Comparison of ENCODE assay signal across 8 cellular contexts in the genomic region with DNA sequence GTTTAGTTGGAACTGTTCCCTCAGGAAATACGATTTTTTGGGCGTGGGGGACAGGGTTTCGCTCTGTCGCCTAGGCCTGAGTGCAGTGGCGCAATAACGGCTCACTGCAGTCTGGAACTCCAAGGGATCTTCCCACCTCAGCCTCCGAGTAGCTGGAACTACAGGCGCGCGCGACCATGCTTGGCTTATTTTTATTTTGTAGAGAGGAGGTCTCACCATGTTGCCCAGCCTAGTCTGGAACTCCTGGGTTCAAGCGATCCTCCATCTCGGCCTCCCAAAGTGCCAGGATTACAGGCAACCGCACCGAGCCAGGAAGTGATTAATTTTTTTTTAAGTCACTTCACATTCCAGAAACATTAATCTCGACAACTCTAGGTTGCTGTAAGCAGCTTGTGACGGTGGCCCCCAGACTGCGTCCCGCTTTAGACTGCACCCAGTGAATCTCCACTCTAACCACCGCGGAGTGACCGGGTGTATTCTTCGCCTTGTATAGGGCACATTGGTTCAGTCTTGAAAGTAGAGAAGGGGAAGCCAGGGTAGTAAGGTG. TPM values are rescaled to one million over a fixed set of nuclear protein-coding genes. Genes with fewer than 3 reads are reported as not detected.
A peak's percentile ranks its signal among the peaks of the same experiment; 100 is the strongest.
DNase-seq lines count a peak whose midpoint lies in the region; ATAC-seq, FAIRE-seq and TF ChIP-seq lines count a peak whose summit lies in the region.

No MANE protein-coding gene starts in this region.

- DNase-seq in A673 (ENCODE audit: low spot score) (no peak), HFFc6 (no peak), left cardiac atrium (peak; percentile 49), sciatic nerve (ENCODE audit: low spot score) (no peak), frontal cortex (ENCODE audit: low spot score in 2 of 2) (no peak)
- peak; percentile 18 for DNase-seq in activated naive CD4-positive, alpha-beta T cell treated with anti-CD3 and anti-CD28 coated beads, Interleukin-2, amount 50 U/mL, for 16 hours
- no peak for DNase-seq in stimulated activated naive CD4-positive, alpha-beta T cell treated with Interleukin-2 at 50 U/mL for 16 hours (lab: John Stamatoyannopoulos, UW)

- peak overlapping the region; percentile 96 for H3K27ac Mint-ChIP-seq in HFFc6

- peak overlapping the region; percentile 86 for H3K4me3 ChIP-seq in A673 (ENCODE audit: low read depth, low read length, poor library complexity, severe bottlenecking)

- H3K4me1 Mint-ChIP-seq in HFFc6 (ENCODE audit: low read depth): peaks cover 26% of the 10 kb centered on the region

- TF ChIP-seq CTCF in A673 (conservative IDR thresholded peaks at IDR 0.05; ENCODE audit: low read depth, low read length) (no peak), HFFc6 (IDR thresholded peaks at IDR 0.05) (no peak)

- intact Hi-C loops in A673 (cut with micrococcal nuclease; ENCODE audit: unreplicated experiment) (loop anchor here (2.0 kb wide), 1 partner anchor 119 kb away; the partner anchor contains the start of genes FANCM and FKBP3), left cardiac atrium (cut with DNase I) (loop anchor here in 1 of 2 donors (5.0 kb wide), 1 partner anchor 342 kb away; no protein-coding TSS in a partner anchor), sciatic nerve (cut with DNase I) (no loop called here)

- peaks cover 16% of the 10 kb centered on the region for H3K9me3 Mint-ChIP-seq in HFFc6

- peak overlapping the region; percentile 87 for H3K27ac ChIP-seq in A673 (ENCODE audit: low read depth, low read length, poor library complexity, severe bottlenecking)

- TSS peak; percentile 95 for BruUV-seq in A673 (replicated peaks; lab: Mats Ljungman, UMichigan)

- ATAC-seq in left cardiac atrium (peak; percentile 12 to 22), sciatic nerve (peak; percentile 35), GM21723 (IDR thresholded peaks at IDR 0.05; ENCODE audit: unreplicated experiment) (no peak)

- H3K4me1 ChIP-seq in A673 (ENCODE audit: insufficient read depth, low read length, poor library complexity, severe bottlenecking): peaks cover 10% of the 10 kb centered on the region

- POLR2A ChIA-PET in A673 (lab: Charles Lee; ENCODE audit: low non-redundant PET): no interaction called here

- no peaks in the 10 kb centered on the region for H3K27me3 ChIP-seq in A673 (replicated peaks; ENCODE audit: insufficient read depth, low read depth, low read length, poor library complexity)

- CTCF ChIA-PET in A673 (lab: Charles Lee): interaction anchor here (0.9 kb wide), 1 partner anchor 15 kb away, joined by 7 read pairs; no protein-coding TSS in a partner anchor

- no peaks in the 10 kb centered on the region for H3K36me3 ChIP-seq in A673 (ENCODE audit: insufficient read depth, low read length, poor library complexity, severe bottlenecking)

- FAIRE-seq in frontal cortex (lab: Jason Lieb, UNC): no peak

- peaks cover 1% of the 10 kb centered on the region for H3K27me3 Mint-ChIP-seq in HFFc6 (ENCODE audit: insufficient read depth)

- H3K9me3 ChIP-seq in A673 (ENCODE audit: low read depth, low read length, poor library complexity, severe bottlenecking): peaks cover 13% of the 10 kb centered on the region

- H3K36me3 Mint-ChIP-seq in HFFc6 (ENCODE audit: low read depth): peaks cover 12% of the 10 kb centered on the region; the same call in 1 of the 2 replicates

- peak overlapping the region; percentile 93 for H3K4me3 Mint-ChIP-seq in HFFc6

RNA-seq across cellular contexts. Expression of gene MIS18BP1, which starts 0.8 kb away (rescaled TPM):
- 61.0 and 63.0 TPM in 2 replicates for total RNA-seq in A673 (2021)
- 10 to 100 TPM; 12.0 to 19.2 (median 18.2) TPM for total RNA-seq in HFFc6 (2021; fragmentation: NEBNext Ultra II Directional; extraction: Animal tissue kit (Norgen Biotek cat#: 25700))
- 1 to 10 TPM; 7.1 to 9.1 TPM for total RNA-seq in left cardiac atrium
- 27.0 TPM for total RNA-seq in sciatic nerve
- total RNA-seq in frontal cortex: 17.9 TPM

Comparison
In these comparisons a context has a peak if more than half of its experiments do, and no peak if none do; other contexts are left out.
1. DNase-seq: peak in activated naive CD4-positive, alpha-beta T cell treated with anti-CD3 and anti-CD28 coated beads, Interleukin-2, amount 50 U/mL, for 16 hours (single experiment) and left cardiac atrium (single experiment); none in A673 (single experiment), HFFc6 (single experiment), sciatic nerve (single experiment), stimulated activated naive CD4-positive, alpha-beta T cell treated with Interleukin-2 at 50 U/mL for 16 hours (single experiment) and frontal cortex (0 of 2).